1 cellular context compared by ENCODE assay signal in genomic region chrY:2860511-2860910, GRCh38.
TF ChIP-seq lines count a peak whose summit lies in the region.

No MANE protein-coding gene starts in this region.

TF ChIP-seq in endothelial cell of umbilical vein, 7 proteins besides CTCF, POLR2A, EP300 and RAD21:
- TF ChIP-seq MYC (IDR thresholded peaks at IDR 0.05; ENCODE audit: low read depth, low read length) = no peak
